In the genomic region with DNA sequence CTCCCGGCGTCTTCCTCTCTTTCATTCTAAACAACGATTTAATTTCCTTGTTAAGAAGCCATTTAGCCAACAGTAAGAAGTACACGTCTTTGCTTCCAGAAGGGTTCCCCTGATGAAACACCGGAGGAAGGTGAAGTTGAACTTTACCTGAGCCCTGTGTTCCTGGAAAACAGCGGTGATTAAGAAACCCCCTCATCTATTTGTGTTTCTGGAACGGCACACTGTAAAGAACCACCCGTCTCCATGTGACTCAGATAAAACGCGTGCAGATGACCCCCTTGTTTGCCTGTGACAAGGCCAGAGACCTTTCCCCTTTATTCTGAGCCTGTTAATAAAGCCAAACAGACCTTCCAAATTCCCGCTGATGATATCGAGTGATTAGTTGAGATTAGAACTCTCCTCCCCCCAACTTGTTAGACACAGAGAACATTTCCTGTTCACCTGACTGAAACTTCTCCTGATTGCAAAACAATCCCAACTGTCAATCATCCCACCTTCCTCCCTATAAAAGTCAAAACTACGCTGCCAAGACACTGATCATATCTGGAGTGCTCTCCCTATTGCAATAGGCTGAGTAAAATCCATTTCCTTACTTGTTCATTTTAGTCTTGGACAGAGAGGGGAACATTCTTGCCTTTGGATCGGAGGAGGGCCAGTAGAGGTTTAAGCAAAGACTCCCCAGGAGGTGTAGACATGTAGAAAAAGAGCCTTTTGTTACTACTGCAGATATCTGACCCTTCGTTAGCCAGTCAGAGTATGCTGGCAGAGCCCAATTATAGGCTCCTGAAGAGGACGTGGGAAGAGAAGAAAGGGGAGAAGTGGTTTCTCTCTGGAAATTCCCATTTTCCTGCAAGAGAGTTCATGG, we compare ENCODE assay signal across 1 cellular context.
TF ChIP-seq lines count a peak whose summit lies in the region.

No MANE protein-coding gene starts in this region.

TF ChIP-seq in HepG2, 621 proteins besides CTCF, POLR2A, EP300 and RAD21 (continued from another document and continues in another):
- TF ChIP-seq, protein P1, sequence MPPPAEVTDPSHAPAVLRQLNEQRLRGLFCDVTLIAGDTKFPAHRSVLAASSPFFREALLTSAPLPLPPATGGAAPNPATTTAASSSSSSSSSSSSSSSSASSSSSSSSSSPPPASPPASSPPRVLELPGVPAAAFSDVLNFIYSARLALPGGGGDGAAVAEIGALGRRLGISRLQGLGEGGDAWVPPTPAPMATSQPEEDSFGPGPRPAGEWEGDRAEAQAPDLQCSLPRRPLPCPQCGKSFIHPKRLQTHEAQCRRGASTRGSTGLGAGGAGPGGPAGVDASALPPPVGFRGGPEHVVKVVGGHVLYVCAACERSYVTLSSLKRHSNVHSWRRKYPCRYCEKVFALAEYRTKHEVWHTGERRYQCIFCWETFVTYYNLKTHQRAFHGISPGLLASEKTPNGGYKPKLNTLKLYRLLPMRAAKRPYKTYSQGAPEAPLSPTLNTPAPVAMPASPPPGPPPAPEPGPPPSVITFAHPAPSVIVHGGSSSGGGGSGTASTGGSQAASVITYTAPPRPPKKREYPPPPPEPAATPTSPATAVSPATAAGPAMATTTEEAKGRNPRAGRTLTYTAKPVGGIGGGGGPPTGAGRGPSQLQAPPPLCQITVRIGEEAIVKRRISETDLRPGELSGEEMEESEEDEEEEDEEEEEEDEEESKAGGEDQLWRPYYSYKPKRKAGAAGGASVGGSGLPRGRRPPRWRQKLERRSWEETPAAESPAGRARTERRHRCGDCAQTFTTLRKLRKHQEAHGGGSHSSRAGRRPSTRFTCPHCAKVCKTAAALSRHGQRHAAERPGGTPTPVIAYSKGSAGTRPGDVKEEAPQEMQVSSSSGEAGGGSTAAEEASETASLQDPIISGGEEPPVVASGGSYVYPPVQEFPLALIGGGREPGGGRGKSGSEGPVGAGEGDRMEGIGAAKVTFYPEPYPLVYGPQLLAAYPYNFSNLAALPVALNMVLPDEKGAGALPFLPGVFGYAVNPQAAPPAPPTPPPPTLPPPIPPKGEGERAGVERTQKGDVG (CRISPR knock-in tag; IDR thresholded peaks at IDR 0.05; ENCODE audit: borderline replicate concordance) = no peak
- TF ChIP-seq, protein P2, sequence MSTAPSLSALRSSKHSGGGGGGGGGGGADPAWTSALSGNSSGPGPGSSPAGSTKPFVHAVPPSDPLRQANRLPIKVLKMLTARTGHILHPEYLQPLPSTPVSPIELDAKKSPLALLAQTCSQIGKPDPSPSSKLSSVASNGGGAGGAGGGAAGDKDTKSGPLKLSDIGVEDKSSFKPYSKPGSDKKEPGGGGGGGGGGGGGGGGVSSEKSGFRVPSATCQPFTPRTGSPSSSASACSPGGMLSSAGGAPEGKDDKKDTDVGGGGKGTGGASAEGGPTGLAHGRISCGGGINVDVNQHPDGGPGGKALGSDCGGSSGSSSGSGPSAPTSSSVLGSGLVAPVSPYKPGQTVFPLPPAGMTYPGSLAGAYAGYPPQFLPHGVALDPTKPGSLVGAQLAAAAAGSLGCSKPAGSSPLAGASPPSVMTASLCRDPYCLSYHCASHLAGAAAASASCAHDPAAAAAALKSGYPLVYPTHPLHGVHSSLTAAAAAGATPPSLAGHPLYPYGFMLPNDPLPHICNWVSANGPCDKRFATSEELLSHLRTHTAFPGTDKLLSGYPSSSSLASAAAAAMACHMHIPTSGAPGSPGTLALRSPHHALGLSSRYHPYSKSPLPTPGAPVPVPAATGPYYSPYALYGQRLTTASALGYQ (CRISPR knock-in tag; IDR thresholded peaks at IDR 0.05) = 0 out of 2 replicates have a peak, but pooled peaks have one; percentile 12
- TF ChIP-seq IRF2 (CRISPR knock-in tag; IDR thresholded peaks at IDR 0.05) (peak; percentile 15; the same call in 1 of the 2 replicates), ZNF790 (CRISPR knock-in tag; IDR thresholded peaks at IDR 0.05; ENCODE audit: borderline replicate concordance) (0 out of 2 replicates have a peak, but pooled peaks have one; percentile 58), ZNF460 (CRISPR knock-in tag; IDR thresholded peaks at IDR 0.05; ENCODE audit: borderline replicate concordance) (0 out of 2 replicates have a peak, but pooled peaks have one; percentile 7), PHB2 (IDR thresholded peaks at IDR 0.05; ENCODE audit: partially characterized antibody) (no peak), YEATS2 (CRISPR knock-in tag; IDR thresholded peaks at IDR 0.05; ENCODE audit: borderline replicate concordance) (0 out of 2 replicates have a peak, but pooled peaks have one; percentile 16), ZNF264 (CRISPR knock-in tag; IDR thresholded peaks at IDR 0.05) (0 out of 2 replicates have a peak, but pooled peaks have one; percentile 15), CEBPB (IDR thresholded peaks at IDR 0.05; ENCODE audit: borderline replicate concordance, low read depth, low read length) (peak; percentile 87), JARID2 (CRISPR knock-in tag; IDR thresholded peaks at IDR 0.05; ENCODE audit: insufficient replicate concordance) (peak; percentile 25), NR2F6 (IDR thresholded peaks at IDR 0.05) (peak; percentile 21; the same call in 1 of the 2 replicates), NR2F6 (CRISPR knock-in tag; IDR thresholded peaks at IDR 0.05) (no peak), ZNF557 (CRISPR knock-in tag; IDR thresholded peaks at IDR 0.05) (0 out of 2 replicates have a peak, but pooled peaks have one; percentile 14), ZNF20 (CRISPR knock-in tag; IDR thresholded peaks at IDR 0.05) (no peak; the same call in 1 of the 2 replicates), ZNF160 (CRISPR knock-in tag; IDR thresholded peaks at IDR 0.05) (0 out of 2 replicates have a peak, but pooled peaks have one; percentile 70), MTF2 (CRISPR knock-in tag; IDR thresholded peaks at IDR 0.05; ENCODE audit: borderline replicate concordance) (peak; percentile 72; the same call in 1 of the 2 replicates), PITX1 (CRISPR knock-in tag; IDR thresholded peaks at IDR 0.05) (no peak), GFI1 (CRISPR knock-in tag; IDR thresholded peaks at IDR 0.05; ENCODE audit: borderline replicate concordance) (peak; percentile 50; the same call in 1 of the 2 replicates), ATRX (CRISPR knock-in tag; IDR thresholded peaks at IDR 0.05; ENCODE audit: borderline replicate concordance) (0 out of 2 replicates have a peak, but pooled peaks have one; percentile 53), FOXK1 (CRISPR knock-in tag; IDR thresholded peaks at IDR 0.05; ENCODE audit: borderline replicate concordance, low read depth) (peak; percentile 10; the same call in 1 of the 2 replicates), ZNF331 (CRISPR knock-in tag; IDR thresholded peaks at IDR 0.05) (peak; percentile 35; the same call in 1 of the 2 replicates), MEIS2 (CRISPR knock-in tag; IDR thresholded peaks at IDR 0.05) (peak; percentile 63; the same call in 1 of the 2 replicates), ZNF263 (CRISPR knock-in tag; IDR thresholded peaks at IDR 0.05) (peak; percentile 85)
- TF ChIP-seq, protein P3, sequence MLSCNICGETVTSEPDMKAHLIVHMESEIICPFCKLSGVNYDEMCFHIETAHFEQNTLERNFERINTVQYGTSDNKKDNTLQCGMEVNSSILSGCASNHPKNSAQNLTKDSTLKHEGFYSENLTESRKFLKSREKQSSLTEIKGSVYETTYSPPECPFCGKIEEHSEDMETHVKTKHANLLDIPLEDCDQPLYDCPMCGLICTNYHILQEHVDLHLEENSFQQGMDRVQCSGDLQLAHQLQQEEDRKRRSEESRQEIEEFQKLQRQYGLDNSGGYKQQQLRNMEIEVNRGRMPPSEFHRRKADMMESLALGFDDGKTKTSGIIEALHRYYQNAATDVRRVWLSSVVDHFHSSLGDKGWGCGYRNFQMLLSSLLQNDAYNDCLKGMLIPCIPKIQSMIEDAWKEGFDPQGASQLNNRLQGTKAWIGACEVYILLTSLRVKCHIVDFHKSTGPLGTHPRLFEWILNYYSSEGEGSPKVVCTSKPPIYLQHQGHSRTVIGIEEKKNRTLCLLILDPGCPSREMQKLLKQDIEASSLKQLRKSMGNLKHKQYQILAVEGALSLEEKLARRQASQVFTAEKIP (CRISPR knock-in tag; IDR thresholded peaks at IDR 0.05; ENCODE audit: borderline replicate concordance) = no peak
- TF ChIP-seq, protein P4, sequence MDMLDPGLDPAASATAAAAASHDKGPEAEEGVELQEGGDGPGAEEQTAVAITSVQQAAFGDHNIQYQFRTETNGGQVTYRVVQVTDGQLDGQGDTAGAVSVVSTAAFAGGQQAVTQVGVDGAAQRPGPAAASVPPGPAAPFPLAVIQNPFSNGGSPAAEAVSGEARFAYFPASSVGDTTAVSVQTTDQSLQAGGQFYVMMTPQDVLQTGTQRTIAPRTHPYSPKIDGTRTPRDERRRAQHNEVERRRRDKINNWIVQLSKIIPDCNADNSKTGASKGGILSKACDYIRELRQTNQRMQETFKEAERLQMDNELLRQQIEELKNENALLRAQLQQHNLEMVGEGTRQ (IDR thresholded peaks at IDR 0.05; ENCODE audit: low read depth, low read length) = no peak; the same call in 1 of the 2 replicates
- TF ChIP-seq, protein P4 (CRISPR knock-in tag; IDR thresholded peaks at IDR 0.05; ENCODE audit: borderline replicate concordance) = peak; percentile 41; the same call in 1 of the 2 replicates
- TF ChIP-seq, protein P5, sequence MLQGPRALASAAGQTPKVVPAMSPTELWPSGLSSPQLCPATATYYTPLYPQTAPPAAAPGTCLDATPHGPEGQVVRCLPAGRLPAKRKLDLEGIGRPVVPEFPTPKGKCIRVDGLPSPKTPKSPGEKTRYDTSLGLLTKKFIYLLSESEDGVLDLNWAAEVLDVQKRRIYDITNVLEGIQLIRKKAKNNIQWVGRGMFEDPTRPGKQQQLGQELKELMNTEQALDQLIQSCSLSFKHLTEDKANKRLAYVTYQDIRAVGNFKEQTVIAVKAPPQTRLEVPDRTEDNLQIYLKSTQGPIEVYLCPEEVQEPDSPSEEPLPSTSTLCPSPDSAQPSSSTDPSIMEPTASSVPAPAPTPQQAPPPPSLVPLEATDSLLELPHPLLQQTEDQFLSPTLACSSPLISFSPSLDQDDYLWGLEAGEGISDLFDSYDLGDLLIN (CRISPR knock-in tag; IDR thresholded peaks at IDR 0.05; ENCODE audit: borderline replicate concordance) = no peak
- TF ChIP-seq, protein P6, sequence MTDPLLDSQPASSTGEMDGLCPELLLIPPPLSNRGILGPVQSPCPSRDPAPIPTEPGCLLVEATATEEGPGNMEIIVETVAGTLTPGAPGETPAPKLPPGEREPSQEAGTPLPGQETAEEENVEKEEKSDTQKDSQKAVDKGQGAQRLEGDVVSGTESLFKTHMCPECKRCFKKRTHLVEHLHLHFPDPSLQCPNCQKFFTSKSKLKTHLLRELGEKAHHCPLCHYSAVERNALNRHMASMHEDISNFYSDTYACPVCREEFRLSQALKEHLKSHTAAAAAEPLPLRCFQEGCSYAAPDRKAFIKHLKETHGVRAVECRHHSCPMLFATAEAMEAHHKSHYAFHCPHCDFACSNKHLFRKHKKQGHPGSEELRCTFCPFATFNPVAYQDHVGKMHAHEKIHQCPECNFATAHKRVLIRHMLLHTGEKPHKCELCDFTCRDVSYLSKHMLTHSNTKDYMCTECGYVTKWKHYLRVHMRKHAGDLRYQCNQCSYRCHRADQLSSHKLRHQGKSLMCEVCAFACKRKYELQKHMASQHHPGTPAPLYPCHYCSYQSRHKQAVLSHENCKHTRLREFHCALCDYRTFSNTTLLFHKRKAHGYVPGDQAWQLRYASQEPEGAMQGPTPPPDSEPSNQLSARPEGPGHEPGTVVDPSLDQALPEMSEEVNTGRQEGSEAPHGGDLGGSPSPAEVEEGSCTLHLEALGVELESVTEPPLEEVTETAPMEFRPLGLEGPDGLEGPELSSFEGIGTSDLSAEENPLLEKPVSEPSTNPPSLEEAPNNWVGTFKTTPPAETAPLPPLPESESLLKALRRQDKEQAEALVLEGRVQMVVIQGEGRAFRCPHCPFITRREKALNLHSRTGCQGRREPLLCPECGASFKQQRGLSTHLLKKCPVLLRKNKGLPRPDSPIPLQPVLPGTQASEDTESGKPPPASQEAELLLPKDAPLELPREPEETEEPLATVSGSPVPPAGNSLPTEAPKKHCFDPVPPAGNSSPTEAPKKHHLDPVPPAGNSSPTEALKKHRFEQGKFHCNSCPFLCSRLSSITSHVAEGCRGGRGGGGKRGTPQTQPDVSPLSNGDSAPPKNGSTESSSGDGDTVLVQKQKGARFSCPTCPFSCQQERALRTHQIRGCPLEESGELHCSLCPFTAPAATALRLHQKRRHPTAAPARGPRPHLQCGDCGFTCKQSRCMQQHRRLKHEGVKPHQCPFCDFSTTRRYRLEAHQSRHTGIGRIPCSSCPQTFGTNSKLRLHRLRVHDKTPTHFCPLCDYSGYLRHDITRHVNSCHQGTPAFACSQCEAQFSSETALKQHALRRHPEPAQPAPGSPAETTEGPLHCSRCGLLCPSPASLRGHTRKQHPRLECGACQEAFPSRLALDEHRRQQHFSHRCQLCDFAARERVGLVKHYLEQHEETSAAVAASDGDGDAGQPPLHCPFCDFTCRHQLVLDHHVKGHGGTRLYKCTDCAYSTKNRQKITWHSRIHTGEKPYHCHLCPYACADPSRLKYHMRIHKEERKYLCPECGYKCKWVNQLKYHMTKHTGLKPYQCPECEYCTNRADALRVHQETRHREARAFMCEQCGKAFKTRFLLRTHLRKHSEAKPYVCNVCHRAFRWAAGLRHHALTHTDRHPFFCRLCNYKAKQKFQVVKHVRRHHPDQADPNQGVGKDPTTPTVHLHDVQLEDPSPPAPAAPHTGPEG (CRISPR knock-in tag; IDR thresholded peaks at IDR 0.05) = no peak; the same call in 1 of the 2 replicates
- TF ChIP-seq, protein P7, sequence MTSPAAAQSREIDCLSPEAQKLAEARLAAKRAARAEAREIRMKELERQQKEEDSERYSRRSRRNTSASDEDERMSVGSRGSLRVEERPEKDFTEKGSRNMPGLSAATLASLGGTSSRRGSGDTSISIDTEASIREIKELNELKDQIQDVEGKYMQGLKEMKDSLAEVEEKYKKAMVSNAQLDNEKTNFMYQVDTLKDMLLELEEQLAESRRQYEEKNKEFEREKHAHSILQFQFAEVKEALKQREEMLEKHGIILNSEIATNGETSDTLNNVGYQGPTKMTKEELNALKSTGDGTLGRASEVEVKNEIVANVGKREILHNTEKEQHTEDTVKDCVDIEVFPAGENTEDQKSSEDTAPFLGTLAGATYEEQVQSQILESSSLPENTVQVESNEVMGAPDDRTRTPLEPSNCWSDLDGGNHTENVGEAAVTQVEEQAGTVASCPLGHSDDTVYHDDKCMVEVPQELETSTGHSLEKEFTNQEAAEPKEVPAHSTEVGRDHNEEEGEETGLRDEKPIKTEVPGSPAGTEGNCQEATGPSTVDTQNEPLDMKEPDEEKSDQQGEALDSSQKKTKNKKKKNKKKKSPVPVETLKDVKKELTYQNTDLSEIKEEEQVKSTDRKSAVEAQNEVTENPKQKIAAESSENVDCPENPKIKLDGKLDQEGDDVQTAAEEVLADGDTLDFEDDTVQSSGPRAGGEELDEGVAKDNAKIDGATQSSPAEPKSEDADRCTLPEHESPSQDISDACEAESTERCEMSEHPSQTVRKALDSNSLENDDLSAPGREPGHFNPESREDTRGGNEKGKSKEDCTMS (CRISPR knock-in tag; conservative IDR thresholded peaks at IDR 0.05) = no peak
- TF ChIP-seq, protein P8, sequence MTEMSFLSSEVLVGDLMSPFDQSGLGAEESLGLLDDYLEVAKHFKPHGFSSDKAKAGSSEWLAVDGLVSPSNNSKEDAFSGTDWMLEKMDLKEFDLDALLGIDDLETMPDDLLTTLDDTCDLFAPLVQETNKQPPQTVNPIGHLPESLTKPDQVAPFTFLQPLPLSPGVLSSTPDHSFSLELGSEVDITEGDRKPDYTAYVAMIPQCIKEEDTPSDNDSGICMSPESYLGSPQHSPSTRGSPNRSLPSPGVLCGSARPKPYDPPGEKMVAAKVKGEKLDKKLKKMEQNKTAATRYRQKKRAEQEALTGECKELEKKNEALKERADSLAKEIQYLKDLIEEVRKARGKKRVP (CRISPR knock-in tag; IDR thresholded peaks at IDR 0.05) = peak in 1 of 2 experiments; percentile 10; a peak in 1 of 4 replicates
